In the genomic region with DNA sequence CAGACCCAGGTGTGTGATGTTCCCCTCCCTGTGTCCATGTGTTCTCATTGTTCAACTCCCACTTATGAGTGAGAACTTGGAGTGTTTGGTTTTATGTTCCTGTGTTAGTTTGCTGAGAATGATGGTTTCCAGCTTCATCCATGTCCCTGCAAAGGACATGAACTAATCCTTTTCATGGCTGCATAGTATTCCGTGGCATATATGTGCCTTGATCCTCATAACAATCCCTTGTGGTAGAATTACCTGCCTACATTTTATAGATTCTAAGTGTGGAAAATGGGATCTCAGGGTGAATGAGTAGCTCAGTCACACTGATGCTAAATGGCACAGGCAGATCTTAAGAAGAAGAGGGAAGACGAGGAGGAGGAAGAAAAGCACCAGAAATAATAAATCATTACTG, we compare ENCODE assay signal across 2 cellular contexts.
A peak's percentile ranks its signal among the peaks of the same experiment; 100 is the strongest.
DNase-seq lines count a peak whose midpoint lies in the region; ATAC-seq, FAIRE-seq and TF ChIP-seq lines count a peak whose summit lies in the region.
"Not testable (repeated sequence)": the region's sequence is repeated elsewhere in the genome, so short reads cannot be mapped to it uniquely, and the experiment has no call there.

No MANE protein-coding gene starts in this region.

- not testable (repeated sequence) for H2AFZ ChIP-seq in K562 (ENCODE audit: low read depth, low read length)

- H3K27ac ChIP-seq in HEK293 (ENCODE audit: extremely low read depth, low read depth, low read length); K562 (ENCODE audit: extremely low read depth, low read depth, low read length): not testable (repeated sequence)

- TF ChIP-seq RAD21 in K562 (CRISPR knock-in tag; conservative IDR thresholded peaks at IDR 0.05 in 1 of 2, IDR thresholded peaks at IDR 0.05 in 1 of 2) = not testable (repeated sequence)

- CTCF ChIA-PET in HEK293 (lab: Yijun Ruan, JAX) = interaction anchor here (1.1 kb wide), 1 partner anchor 193 kb away, joined by 3 read pairs; no protein-coding TSS in a partner anchor
- CTCF ChIA-PET in K562 (lab: Yijun Ruan, JAX; ENCODE audit: low intra/inter-chr PET ratio) = not testable (repeated sequence)

- BruUV-seq in K562 (replicated peaks; lab: Mats Ljungman, UMichigan) = not testable (repeated sequence)

- H3K79me2 ChIP-seq in K562 (ENCODE audit: control insufficient read depth, insufficient read depth, low read length) = not testable (repeated sequence)

- not testable (repeated sequence) for H3K4me3 ChIP-seq in HEK293 (ENCODE audit: low read depth, low read length); K562

- ATAC-seq in K562 = not testable (repeated sequence)

- TF ChIP-seq EP300 in K562 (IDR thresholded peaks at IDR 0.05; ENCODE audit: low read length) = not testable (repeated sequence)

- not testable (repeated sequence) for TF ChIP-seq CTCF in HEK293 (tag by site-specific recombination; IDR thresholded peaks at IDR 0.05); K562 (IDR thresholded peaks at IDR 0.05 in 2 of 3, conservative IDR thresholded peaks at IDR 0.05 in 1 of 3; ENCODE audit: insufficient read depth in 2 of 3, low read depth in 1 of 3, low read length in 3 of 3)

- FAIRE-seq in K562 (lab: Jason Lieb, UNC) = not testable (repeated sequence)

- not testable (repeated sequence) for DNase-seq in K562 (ENCODE audit: extremely low read depth in 1 of 4, low spot score in 3 of 4)

- H3K9ac ChIP-seq in K562 (ENCODE audit: insufficient read depth in 1 of 2, low read depth in 2 of 2, low read length in 2 of 2) = not testable (repeated sequence)

- TF ChIP-seq POLR2A in K562 (conservative IDR thresholded peaks at IDR 0.05) = not testable (repeated sequence)

- intact Hi-C loops in K562 (cut with micrococcal nuclease) = not testable (repeated sequence)

- H3K36me3 ChIP-seq in HEK293 (ENCODE audit: control insufficient read depth in 2 of 2, insufficient read depth in 1 of 2, low read length in 2 of 2); K562 (ENCODE audit: control insufficient read depth, insufficient read depth, low read length): not testable (repeated sequence)

- H3K9me3 ChIP-seq in HEK293 (ENCODE audit: control insufficient read depth, insufficient read depth, low read depth, low read length); K562 (replicated peaks; ENCODE audit: control insufficient read depth, insufficient read depth, low read depth, low read length): not testable (repeated sequence)

- POLR2A ChIA-PET in HEK293 (lab: Yijun Ruan, JAX); K562 (lab: Yijun Ruan, JAX): not testable (repeated sequence)

- H3K27me3 ChIP-seq in K562 (ENCODE audit: control insufficient read depth in 2 of 2, insufficient read depth in 2 of 2, low read length in 2 of 2) = not testable (repeated sequence)

- H4K20me1 ChIP-seq in K562 (replicated peaks; ENCODE audit: control insufficient read depth, insufficient read depth, low read length) = not testable (repeated sequence)

- H3K9me1 ChIP-seq in K562 (ENCODE audit: control insufficient read depth, insufficient read depth, low read length) = not testable (repeated sequence)

- WGBS in K562 (ENCODE audit: insufficient coverage, low coverage, missing lambda C conversion rate) = 0% methylated on average over 2 of the region's 2 CpGs

- in situ Hi-C loops in K562 (cut with MboI) = not testable (repeated sequence)

- H3K4me2 ChIP-seq in K562 (ENCODE audit: insufficient read depth, low read length) = not testable (repeated sequence)

- not testable (repeated sequence) for H3K4me1 ChIP-seq in HEK293 (ENCODE audit: control insufficient read depth, insufficient read depth, low read length); K562 (replicated peaks in 1 of 2; ENCODE audit: control insufficient read depth in 2 of 2, insufficient read depth in 2 of 2, low read length in 2 of 2)

TF ChIP-seq in HEK293, 187 proteins besides CTCF, POLR2A, EP300 and RAD21:
- TF ChIP-seq ZNF146 (tag by site-specific recombination; IDR thresholded peaks at IDR 0.05) = peak; percentile 95

TF ChIP-seq in K562, 482 proteins besides CTCF, POLR2A, EP300 and RAD21:
- TF ChIP-seq ZNF146 (CRISPR knock-in tag; IDR thresholded peaks at IDR 0.05; ENCODE audit: unreplicated experiment) = peak; percentile 84
- peak; percentile 44 for TF ChIP-seq RBM25 (IDR thresholded peaks at IDR 0.05; ENCODE audit: low read depth, low read length, severe bottlenecking)
